Comparison of ENCODE assay signal across 11 cellular contexts in the genomic region with DNA sequence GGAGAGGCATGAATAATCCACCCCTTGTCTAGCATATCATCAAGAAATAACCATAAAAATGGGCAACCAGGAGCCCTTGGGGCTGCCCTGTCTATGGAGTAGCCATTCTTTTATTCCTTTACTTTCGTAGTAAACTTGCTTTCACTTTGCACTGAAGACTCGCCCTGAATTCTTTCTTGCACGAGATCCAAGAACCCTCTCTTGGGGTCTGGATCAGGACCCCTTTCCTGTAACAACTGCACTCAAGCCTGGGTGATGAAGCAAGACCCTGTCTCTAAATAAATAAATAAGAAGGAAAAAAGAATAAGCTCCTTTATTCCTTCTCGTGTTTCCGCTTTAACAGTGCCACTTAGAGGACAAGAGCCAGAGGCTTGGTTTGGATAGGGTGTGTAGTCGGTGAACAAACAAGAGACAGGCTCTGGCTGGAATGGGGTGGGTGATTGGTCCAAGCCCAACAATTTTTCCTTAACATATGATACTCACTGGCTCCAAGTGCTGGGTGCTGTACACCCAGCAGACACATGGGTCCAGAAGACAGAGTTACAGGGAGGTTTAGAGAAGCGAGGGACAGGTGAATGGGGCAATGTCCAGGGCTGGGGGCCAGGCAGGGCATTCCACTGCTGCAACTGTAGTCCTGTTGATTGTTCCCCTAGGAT.
DNase-seq lines count a peak whose midpoint lies in the region; ATAC-seq and TF ChIP-seq lines count a peak whose summit lies in the region.
"Had no signal": no experiment of that assay in that cellular context is flagged by ENCODE, and none has a peak within 500 bp of the region (broad histone marks: within the 10 kb centered on the region; RNA-seq: fewer than 3 reads in every experiment).

No MANE protein-coding gene starts in this region.

- TF ChIP-seq EP300 in upper lobe of left lung (IDR thresholded peaks at IDR 0.05) = no peak

- peak; percentile 39 for DNase-seq in NCI-H510A treated with DMSO at 0.1 percent for 48 hours (lab: John Stamatoyannopoulos, UW)
- DNase-seq in NCI-H510A (lab: John Stamatoyannopoulos, UW) = no peak
- DNase-seq in body of pancreas = peak in 2 of 4 donors; percentile 16 to 31
- no peak for DNase-seq in lung (ENCODE audit: low spot score)
- DNase-seq in upper lobe of left lung = peak in 1 of 2 donors; percentile 57
- no peak for DNase-seq in Kasumi-1 (lab: John Stamatoyannopoulos, UW)
- DNase-seq in stimulated activated naive CD4-positive, alpha-beta T cell treated with Interleukin-2 at 50 U/mL for 16 hours (lab: John Stamatoyannopoulos, UW) = no peak
- no peak for DNase-seq in NCI-H226
- DNase-seq: activated CD4-positive, CD25-positive, alpha-beta regulatory T cell treated with anti-CD3 and anti-CD28 coated beads, Interleukin-2, amount 50 U/mL, for 72 hours; NCI-H2081 treated with DMSO at 0.1 percent for 48 hours had no signal

- intact Hi-C loops in body of pancreas (cut with DNase I) = no loop called here

- H3K9me3 ChIP-seq in body of pancreas = peaks cover 0 to 6% (median 0%) of the 10 kb centered on the region in 3 donors
- H3K9me3 ChIP-seq in lung (ENCODE audit: control insufficient read depth in 2 of 2, insufficient read depth in 1 of 2, low read length in 1 of 2) = no peaks in the 10 kb centered on the region
- H3K9me3 ChIP-seq in upper lobe of left lung = peaks cover 0 to 5% (median 4%) of the 10 kb centered on the region in 4 donors

- ATAC-seq in body of pancreas (peak; percentile 26), lung (ENCODE audit: insufficient read depth, low FRiP score) (peak; percentile 46), upper lobe of left lung (ENCODE audit: low FRiP score in 2 of 2) (peak; percentile 52 to 92)

- H3K27me3 ChIP-seq in body of pancreas (no peaks in the 10 kb centered on the region), lung (ENCODE audit: control insufficient read depth, insufficient read depth) (no peaks in the 10 kb centered on the region), upper lobe of left lung (no peaks in the 10 kb centered on the region)
- H3K27me3 ChIP-seq: cardiac muscle cell had no signal

- H3K36me3 ChIP-seq in body of pancreas (replicated peaks in 1 of 2; ENCODE audit: insufficient read depth in 1 of 2, low read depth in 2 of 2) (no peaks in the 10 kb centered on the region), lung (ENCODE audit: control insufficient read depth in 2 of 2, insufficient read depth in 2 of 2, low read length in 2 of 2) (no peaks in the 10 kb centered on the region), upper lobe of left lung (no peaks in the 10 kb centered on the region)
- H3K36me3 ChIP-seq: cardiac muscle cell had no signal

- H3K4me3 ChIP-seq in body of pancreas (peak overlapping the region in 1 of 2 donors; percentile 11), lung (no peak overlapping the region), upper lobe of left lung (peak overlapping the region in 3 of 4 donors; percentile 38 to 52 (median 48))
- H3K4me3 ChIP-seq: cardiac muscle cell had no signal

- TF ChIP-seq CTCF in body of pancreas (IDR thresholded peaks at IDR 0.05) (no peak), lung (IDR thresholded peaks at IDR 0.05; ENCODE audit: control extremely low read depth, extremely low read depth) (no peak), upper lobe of left lung (IDR thresholded peaks at IDR 0.05) (peak in 1 of 6 experiments; percentile 11)

- 33 to 40% methylated on average over 7 of the region's 7 CpGs for WGBS in body of pancreas, 2 donors
- 56 to 80% methylated on average over 7 of the region's 7 CpGs for WGBS in lung, 2 donors
- 40 to 56% methylated on average over 7 of the region's 7 CpGs for WGBS in upper lobe of left lung, 2 donors

- TF ChIP-seq POLR2A in body of pancreas (IDR thresholded peaks at IDR 0.05) (no peak), upper lobe of left lung (IDR thresholded peaks at IDR 0.05) (no peak)

- H3K4me1 ChIP-seq in body of pancreas (peaks cover 33% of the 10 kb centered on the region), lung (ENCODE audit: control insufficient read depth in 2 of 2, insufficient read depth in 2 of 2, low read length in 2 of 2) (peaks cover 0 to 5% of the 10 kb centered on the region in 2 donors), upper lobe of left lung (peaks cover 0 to 14% (median under 1%) of the 10 kb centered on the region in 4 donors)

- H3K27ac ChIP-seq in body of pancreas = peak overlapping the region; percentile 23 to 82 (median 68)
- no peak overlapping the region for H3K27ac ChIP-seq in lung (ENCODE audit: low read depth in 1 of 2, low read length in 1 of 2)
- H3K27ac ChIP-seq in upper lobe of left lung = peak overlapping the region in 3 of 4 donors; percentile 31 to 63 (median 56)
- H3K27ac ChIP-seq: cardiac muscle cell had no signal

Comparison
In these comparisons a context has a peak if more than half of its experiments do, and no peak if none do; other contexts are left out.
1. H3K27ac ChIP-seq: peak in body of pancreas (4 of 4) and upper lobe of left lung (3 of 4); none in lung (0 of 2).
2. Peak in every context shown above with its lines, with median percentiles within 50 percentile points of each other: ATAC-seq.